In genomic region chr7:102310414-102310815, GRCh38 we compare ENCODE assay signal across 1 cellular context.
TF ChIP-seq lines count a peak whose summit lies in the region.

No MANE protein-coding gene starts in this region.

TF ChIP-seq in H1, 55 proteins besides CTCF, POLR2A, EP300 and RAD21 (continued from another document):
- TF ChIP-seq E2F6 (IDR thresholded peaks at IDR 0.05) (no peak), SP1 (IDR thresholded peaks at IDR 0.05; ENCODE audit: low read depth, low read length) (no peak), YY1 (IDR thresholded peaks at IDR 0.05; ENCODE audit: low read depth, low read length) (no peak), HDAC2 (IDR thresholded peaks at IDR 0.05; ENCODE audit: borderline replicate concordance in 1 of 2, low read depth in 2 of 2, low read length in 2 of 2) (peak in 1 of 2 experiments; percentile 47; a peak in 1 of 4 replicates), MAX (IDR thresholded peaks at IDR 0.05) (no peak), FOSL1 (IDR thresholded peaks at IDR 0.05; ENCODE audit: insufficient read depth, low read depth, low read length) (no peak), KDM1A (IDR thresholded peaks at IDR 0.05; ENCODE audit: borderline replicate concordance, low read length) (peak; percentile 70; the same call in 1 of the 2 replicates)
- TF ChIP-seq, protein P1, sequence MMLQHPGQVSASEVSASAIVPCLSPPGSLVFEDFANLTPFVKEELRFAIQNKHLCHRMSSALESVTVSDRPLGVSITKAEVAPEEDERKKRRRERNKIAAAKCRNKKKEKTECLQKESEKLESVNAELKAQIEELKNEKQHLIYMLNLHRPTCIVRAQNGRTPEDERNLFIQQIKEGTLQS (IDR thresholded peaks at IDR 0.05; ENCODE audit: insufficient read depth, low read depth, low read length): no peak
- TF ChIP-seq, protein P2, sequence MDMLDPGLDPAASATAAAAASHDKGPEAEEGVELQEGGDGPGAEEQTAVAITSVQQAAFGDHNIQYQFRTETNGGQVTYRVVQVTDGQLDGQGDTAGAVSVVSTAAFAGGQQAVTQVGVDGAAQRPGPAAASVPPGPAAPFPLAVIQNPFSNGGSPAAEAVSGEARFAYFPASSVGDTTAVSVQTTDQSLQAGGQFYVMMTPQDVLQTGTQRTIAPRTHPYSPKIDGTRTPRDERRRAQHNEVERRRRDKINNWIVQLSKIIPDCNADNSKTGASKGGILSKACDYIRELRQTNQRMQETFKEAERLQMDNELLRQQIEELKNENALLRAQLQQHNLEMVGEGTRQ (IDR thresholded peaks at IDR 0.05; ENCODE audit: low read length): no peak
